ENCODE assay signal across 19 cellular contexts in the genomic region with DNA sequence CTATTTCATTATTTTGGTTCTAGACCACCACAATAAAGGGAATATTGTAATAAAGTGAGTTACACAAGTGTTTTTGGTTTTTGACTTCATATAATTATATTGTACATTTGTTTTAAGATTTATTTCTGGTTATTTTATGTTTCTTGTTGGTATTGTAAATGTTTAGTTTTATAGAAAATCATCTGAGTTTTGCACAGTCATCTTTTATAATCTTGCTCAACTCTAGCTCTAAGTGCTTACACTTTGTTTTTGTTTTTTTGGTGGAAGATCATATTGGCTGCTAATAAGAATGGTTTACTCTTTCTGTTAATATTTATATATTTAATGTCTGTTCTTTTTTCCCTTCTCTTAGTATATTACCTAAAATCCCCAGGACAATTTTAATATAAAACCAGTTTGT.
DNase-seq lines count a peak whose midpoint lies in the region; ATAC-seq and TF ChIP-seq lines count a peak whose summit lies in the region.
"Had no signal": no experiment of that assay in that cellular context is flagged by ENCODE, and none has a peak within 500 bp of the region (broad histone marks: within the 10 kb centered on the region; RNA-seq: fewer than 3 reads in every experiment).

No MANE protein-coding gene starts in this region.

- H3K4me3 Mint-ChIP-seq in Calu3 (ENCODE audit: low read depth, unreplicated experiment) = no peak overlapping the region
- H3K4me3 Mint-ChIP-seq: CD4-positive, alpha-beta T cell; GM23338; IgD-negative memory B cell had no signal

- TF ChIP-seq CTCF in 22Rv1 (IDR thresholded peaks at IDR 0.05) (no peak), Calu3 (IDR thresholded peaks at IDR 0.05; ENCODE audit: unreplicated experiment) (no peak), fibroblast of villous mesenchyme (IDR thresholded peaks at IDR 0.05; ENCODE audit: insufficient read depth, low read depth, low read length) (no peak), mucosa of descending colon (IDR thresholded peaks at IDR 0.05) (no peak)

- CTCF ChIA-PET in Calu3 (lab: Charles Lee) = no interaction called here

- no peaks in the 10 kb centered on the region for H3K4me1 Mint-ChIP-seq in Calu3 (ENCODE audit: low read depth, unreplicated experiment)
- H3K4me1 Mint-ChIP-seq: IgD-negative memory B cell had no signal

- ATAC-seq in HG03460 (IDR thresholded peaks at IDR 0.05; ENCODE audit: unreplicated experiment) (no peak), HG02981 (IDR thresholded peaks at IDR 0.05; ENCODE audit: unreplicated experiment) (no peak), mucosa of descending colon (no peak)
- ATAC-seq: GM23338 had no signal

- H3K27me3 Mint-ChIP-seq in Calu3 (ENCODE audit: unreplicated experiment) = no peaks in the 10 kb centered on the region
- H3K27me3 Mint-ChIP-seq: CD4-positive, alpha-beta T cell; IgD-negative memory B cell had no signal

- BruUV-seq in Calu3 (replicated peaks; lab: Mats Ljungman, UMichigan) = no TSS peak

- intact Hi-C loops in Calu3 (cut with micrococcal nuclease; ENCODE audit: unreplicated experiment) (loop anchor here (2.0 kb wide), 1 partner anchor 39 kb away; no protein-coding TSS in a partner anchor), mucosa of descending colon (cut with DNase I, micrococcal nuclease) (no loop called here)

- H3K9me3 ChIP-seq in mucosa of descending colon = no peaks in the 10 kb centered on the region
- H3K9me3 ChIP-seq: Caco-2 had no signal

- H3K36me3 Mint-ChIP-seq in Calu3 (ENCODE audit: insufficient read depth, unreplicated experiment) = peaks cover 10% of the 10 kb centered on the region
- H3K36me3 Mint-ChIP-seq: IgD-negative memory B cell had no signal

- H3K36me3 ChIP-seq in mucosa of descending colon (ENCODE audit: low read depth) = no peaks in the 10 kb centered on the region

- H3K27ac Mint-ChIP-seq in Calu3 (ENCODE audit: unreplicated experiment) = peak overlapping the region; percentile 56
- H3K27ac Mint-ChIP-seq: CD4-positive, alpha-beta T cell; IgD-negative memory B cell had no signal

- H3K27ac ChIP-seq in 22Rv1 = peak overlapping the region; percentile 66; the same call in 1 of the 2 replicates
- H3K27ac ChIP-seq: HL-60 had no signal

- H3K9me3 Mint-ChIP-seq in Calu3 (ENCODE audit: low read depth, unreplicated experiment) = peaks cover 3% of the 10 kb centered on the region

- DNase-seq in Calu3 = no peak
- DNase-seq in OCI-M1 (lab: John Stamatoyannopoulos, UW) = peak; percentile 13
- peak; percentile 5 for DNase-seq in fibroblast of villous mesenchyme (ENCODE audit: low read depth)
- no peak for DNase-seq in mucosa of descending colon
- DNase-seq in activated T-cell treated with anti-CD3 and anti-CD28 coated beads for 4 hours = no peak
- DNase-seq: AML-193; Caco-2; CD4-positive, alpha-beta T cell; DMS153; DMS79; GF-D8; HCEC 1CT; KBM-7 had no signal

- no peaks in the 10 kb centered on the region for H3K4me1 ChIP-seq in mucosa of descending colon (ENCODE audit: low read depth)
- H3K4me1 ChIP-seq: Caco-2 had no signal

- no peak overlapping the region for H3K4me3 ChIP-seq in fibroblast of villous mesenchyme (ENCODE audit: low read depth, low read length)
- no peak overlapping the region for H3K4me3 ChIP-seq in mucosa of descending colon
- H3K4me3 ChIP-seq: GM23338 had no signal

Comparison
In these comparisons a context has a peak if more than half of its experiments do, and no peak if none do; other contexts are left out.
1. DNase-seq: peak in OCI-M1 (single experiment) and fibroblast of villous mesenchyme (single experiment); none in Calu3 (single experiment), mucosa of descending colon (0 of 3) and activated T-cell treated with anti-CD3 and anti-CD28 coated beads for 4 hours (single experiment).